ENCODE assay signal across 8 cellular contexts in the genomic region with DNA sequence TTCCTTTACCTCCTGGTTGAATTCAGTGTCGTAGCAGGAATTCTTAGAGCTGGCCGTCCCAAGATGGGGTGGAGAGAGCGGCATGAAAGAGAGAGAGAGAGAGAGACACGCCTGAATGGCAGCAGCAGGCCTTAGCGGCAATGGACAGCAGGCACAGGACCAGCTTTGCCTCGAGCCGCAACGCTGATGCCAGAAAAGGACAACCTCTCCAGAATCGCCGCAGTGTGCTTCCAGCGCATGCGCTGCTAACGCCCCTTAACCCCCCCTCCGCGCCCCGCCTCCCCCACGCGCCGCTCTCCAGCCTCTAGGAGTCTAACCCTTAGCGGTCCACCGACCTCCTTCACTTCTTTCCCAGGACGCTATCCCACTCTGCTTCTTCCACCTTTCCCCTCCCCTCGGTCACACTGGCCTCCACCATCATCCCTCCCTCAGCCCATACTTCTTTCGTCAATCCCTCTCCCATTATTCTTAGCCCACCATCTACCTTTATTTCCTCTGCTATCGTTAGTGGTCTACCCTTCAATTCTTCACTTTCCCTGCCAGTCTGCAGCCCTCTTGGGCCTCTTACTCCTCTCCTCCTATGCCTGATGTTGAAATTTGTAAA. TPM values are rescaled to one million over a fixed set of nuclear protein-coding genes. Genes with fewer than 3 reads are reported as not detected.
DNase-seq lines count a peak whose midpoint lies in the region; ATAC-seq and TF ChIP-seq lines count a peak whose summit lies in the region.

No MANE protein-coding gene starts in this region.

- peak overlapping the region; percentile 55 to 80 (median 69) for H3K4me3 ChIP-seq in BLaER1 treated with 17β-estradiol and CSF1 and Interleukin-3, amounts not matched to agents 10 nM and 100 nM
- peak overlapping the region; percentile 98 for H3K4me3 ChIP-seq in right cardiac atrium (ENCODE audit: low read length)
- peak overlapping the region; percentile 84 for H3K4me3 ChIP-seq in psoas muscle

- peak overlapping the region in 10 of 11 experiments; percentile 3 to 96 (median 88); a peak in 18 of 22 replicates for H3K27ac ChIP-seq in BLaER1 treated with 17β-estradiol and CSF1 and Interleukin-3, amounts not matched to agents 10 nM and 100 nM
- peak overlapping the region; percentile 94 for H3K27ac ChIP-seq in angular gyrus (ENCODE audit: low read depth, low read length)
- peak overlapping the region; percentile 97 for H3K27ac ChIP-seq in right cardiac atrium (ENCODE audit: low read length)
- H3K27ac ChIP-seq in psoas muscle: peak overlapping the region; percentile 89

- H4K20me1 ChIP-seq in BLaER1 treated with 17β-estradiol and CSF1 and Interleukin-3, amounts not matched to agents 10 nM and 100 nM: peaks cover 0 to 9% (median 0%) of the 10 kb centered on the region in 11 experiments; a peak in 5 of 22 replicates

- DNase-seq in NCI-H1694 treated with DMSO at 0.1 percent for 48 hours (lab: John Stamatoyannopoulos, UW): peak; percentile 49
- peak; percentile 39 to 74 (median 46) for DNase-seq in T-helper 2 cell
- peak; percentile 81 to 92 (median 90) for DNase-seq in right cardiac atrium
- peak; percentile 81 to 89 for DNase-seq in psoas muscle
- peak; percentile 80 for DNase-seq in ureter (ENCODE audit: low spot score)

- peak overlapping the region; percentile 74 to 95 (median 90); a peak in 21 of 22 replicates for H3K9ac ChIP-seq in BLaER1 treated with 17β-estradiol and CSF1 and Interleukin-3, amounts not matched to agents 10 nM and 100 nM

- 2% methylated on average over 25 of the region's 25 CpGs for WGBS in right cardiac atrium
- WGBS in psoas muscle, 3 donors: 0 to 21% (median 2%) methylated on average over 11 to 25 of the region's 25 CpGs

- H3K4me2 ChIP-seq in BLaER1 treated with 17β-estradiol and CSF1 and Interleukin-3, amounts not matched to agents 10 nM and 100 nM: peak overlapping the region; percentile 72 to 89 (median 81)

- peaks cover 0 to 8% (median 4%) of the 10 kb centered on the region in 11 experiments; a peak in 4 of 22 replicates for H3K36me3 ChIP-seq in BLaER1 treated with 17β-estradiol and CSF1 and Interleukin-3, amounts not matched to agents 10 nM and 100 nM
- H3K36me3 ChIP-seq in psoas muscle (ENCODE audit: insufficient read depth in 1 of 2, low read depth in 1 of 2): no peaks in the 10 kb centered on the region

- ATAC-seq in GM21529 (IDR thresholded peaks at IDR 0.05; ENCODE audit: unreplicated experiment): peak; percentile 34
- ATAC-seq in right cardiac atrium: peak; percentile 85 to 86
- peak; percentile 68 to 83 (median 78) for ATAC-seq in psoas muscle

- no peak for TF ChIP-seq CTCF in psoas muscle (IDR thresholded peaks at IDR 0.05)

- peaks cover 0 to 8% (median 6%) of the 10 kb centered on the region in 10 experiments; a peak in 9 of 20 replicates for H3K4me1 ChIP-seq in BLaER1 treated with 17β-estradiol and CSF1 and Interleukin-3, amounts not matched to agents 10 nM and 100 nM
- no peaks in the 10 kb centered on the region for H3K4me1 ChIP-seq in right cardiac atrium (ENCODE audit: control insufficient read depth, insufficient read depth, low read length)
- H3K4me1 ChIP-seq in psoas muscle: no peaks in the 10 kb centered on the region

- peaks cover 38 to 74% (median 52%) of the 10 kb centered on the region in 11 experiments for H3K27me3 ChIP-seq in BLaER1 treated with 17β-estradiol and CSF1 and Interleukin-3, amounts not matched to agents 10 nM and 100 nM
- H3K27me3 ChIP-seq in right cardiac atrium (ENCODE audit: control insufficient read depth, insufficient read depth): no peaks in the 10 kb centered on the region
- H3K27me3 ChIP-seq in psoas muscle (ENCODE audit: insufficient read depth in 3 of 3, low read length in 2 of 3): peaks cover 0 to 13% (median 0%) of the 10 kb centered on the region in 3 donors

- intact Hi-C loops in right cardiac atrium (cut with DNase I): no loop called here
- intact Hi-C loops in psoas muscle (cut with DNase I): loop anchor here in 1 of 2 donors (5.0 kb wide), 1 partner anchor 49 kb away; no protein-coding TSS in a partner anchor

- peaks cover 0 to 3% (median 0%) of the 10 kb centered on the region in 11 experiments; a peak in 2 of 22 replicates for H3K9me3 ChIP-seq in BLaER1 treated with 17β-estradiol and CSF1 and Interleukin-3, amounts not matched to agents 10 nM and 100 nM (replicated peaks in 1 of 11)
- no peaks in the 10 kb centered on the region for H3K9me3 ChIP-seq in right cardiac atrium (ENCODE audit: control insufficient read depth, low read length)
- H3K9me3 ChIP-seq in psoas muscle: no peaks in the 10 kb centered on the region

RNA-seq across cellular contexts. Expression of gene ZCCHC13, which starts 10.5 kb away (rescaled TPM):
- not detected for total RNA-seq in right cardiac atrium
- not detected for polyA plus RNA-seq in right cardiac atrium
- total RNA-seq in psoas muscle: not detected
- polyA plus RNA-seq in psoas muscle: not detected
- not detected for total RNA-seq in ureter

Comparison
In these comparisons a context has a peak if more than half of its experiments do, and no peak if none do; other contexts are left out.
1. Peak in every context shown above with its lines: DNase-seq, ATAC-seq, H3K4me3 ChIP-seq and H3K27ac ChIP-seq.
2. ATAC-seq: peak in every context shown above with its lines; median percentile 86 in right cardiac atrium; 78 in psoas muscle; 34 in GM21529.